8 cellular contexts compared by ENCODE assay signal in genomic region chr3:37162501-37163245, GRCh38. TPM values are rescaled to one million over a fixed set of nuclear protein-coding genes. Genes with fewer than 3 reads are reported as not detected.
DNase-seq lines count a peak whose midpoint lies in the region; ATAC-seq and TF ChIP-seq lines count a peak whose summit lies in the region.

No MANE protein-coding gene starts in this region.

- H3K4me1 ChIP-seq in Karpas-422 (ENCODE audit: low read length): no peaks in the 10 kb centered on the region
- no peaks in the 10 kb centered on the region; the same call in 1 of the 2 replicates for H3K4me1 ChIP-seq in MM.1S (ENCODE audit: low read length)

- H3K79me2 ChIP-seq in Karpas-422 (ENCODE audit: low read length): peaks cover 37% of the 10 kb centered on the region
- peaks cover 8% of the 10 kb centered on the region; the same call in 1 of the 2 replicates for H3K79me2 ChIP-seq in MM.1S (ENCODE audit: low read length)

- H3K27me3 Mint-ChIP-seq in naive B cell: no peaks in the 10 kb centered on the region

- H3K9me2 ChIP-seq in Karpas-422 (replicated peaks; ENCODE audit: insufficient read depth, low read length): no peaks in the 10 kb centered on the region
- no peaks in the 10 kb centered on the region for H3K9me2 ChIP-seq in MM.1S (replicated peaks; ENCODE audit: insufficient read depth, low read length)

- H3K27me3 ChIP-seq in Karpas-422 (ENCODE audit: low read length) (no peaks in the 10 kb centered on the region), MM.1S (replicated peaks; ENCODE audit: insufficient read depth, low read length) (no peaks in the 10 kb centered on the region)

- H3K4me3 Mint-ChIP-seq in naive B cell: no peak overlapping the region

- H3K9ac ChIP-seq in Karpas-422 (ENCODE audit: low read length): no peak overlapping the region
- H3K9ac ChIP-seq in MM.1S (ENCODE audit: low read length): no peak overlapping the region

- H3K36me3 ChIP-seq in Karpas-422 (ENCODE audit: insufficient read depth, low read length): 0 out of 2 replicates have a peak, but pooled peaks cover 3% of the 10 kb centered on the region
- no peaks in the 10 kb centered on the region for H3K36me3 ChIP-seq in MM.1S (replicated peaks; ENCODE audit: insufficient read depth, low read length)

- H2AFZ ChIP-seq in Karpas-422 (ENCODE audit: low read length) (no peak overlapping the region), MM.1S (ENCODE audit: low read length) (no peak overlapping the region)

- H3K9me3 ChIP-seq in Karpas-422 (ENCODE audit: low read length) (no peaks in the 10 kb centered on the region), MM.1S (replicated peaks; ENCODE audit: insufficient read depth, low read length) (no peaks in the 10 kb centered on the region)

- H3K4me2 ChIP-seq in Karpas-422 (ENCODE audit: low read depth, low read length, poor library complexity, severe bottlenecking) (no peak overlapping the region), MM.1S (ENCODE audit: low read depth, low read length) (no peak overlapping the region)

- H4K20me1 ChIP-seq in Karpas-422 (ENCODE audit: insufficient read depth, low read depth, low read length) (no peaks in the 10 kb centered on the region), MM.1S (ENCODE audit: insufficient read depth, low read length) (no peaks in the 10 kb centered on the region)

- H3K9me3 Mint-ChIP-seq in naive B cell: no peaks in the 10 kb centered on the region

- H3K27ac ChIP-seq in Karpas-422 (ENCODE audit: low read length) (0 out of 2 replicates have a peak overlapping the region, but pooled peaks have one; percentile 7), MM.1S (ENCODE audit: low read length) (no peak overlapping the region)

- no peak for TF ChIP-seq CTCF in MM.1S (IDR thresholded peaks at IDR 0.05; ENCODE audit: low read length)

- ATAC-seq in GM19023 (IDR thresholded peaks at IDR 0.05; ENCODE audit: unreplicated experiment) (peak; percentile 79), HG02588 (IDR thresholded peaks at IDR 0.05; ENCODE audit: unreplicated experiment) (peak; percentile 71), naive B cell (ENCODE audit: low read depth in 2 of 2) (no peak)

- H3F3A ChIP-seq in MM.1S (ENCODE audit: insufficient read depth, low read length): no peaks in the 10 kb centered on the region

- H3K27ac Mint-ChIP-seq in naive B cell: peak overlapping the region in 5 of 6 donors; percentile 26 to 92 (median 41)

- peaks cover 5 to 30% (median 28%) of the 10 kb centered on the region in 3 donors for H3K4me1 Mint-ChIP-seq in naive B cell

- H3K4me3 ChIP-seq in Karpas-422 (ENCODE audit: low read length): no peak overlapping the region
- no peak overlapping the region for H3K4me3 ChIP-seq in MM.1S (ENCODE audit: low read length)

- DNase-seq in Karpas-422 (no peak), naive B cell (no peak), islet precursor cell (no peak), NCI-H748 treated with DMSO at 0.1 percent for 48 hours (lab: John Stamatoyannopoulos, UW) (no peak), mesenteric fat pad (ENCODE audit: low spot score) (no peak), MM.1S (no peak)

- peaks cover 0 to 15% of the 10 kb centered on the region in 2 donors for H3K36me3 Mint-ChIP-seq in naive B cell

RNA-seq across cellular contexts. Expression of gene LRRFIP2, which starts 11.7 kb away (rescaled TPM):
- total RNA-seq in Karpas-422 (2014; rRNA removed; shearing (Covaris generic); ENCODE audit: low replicate concordance): 43.7 and 45.5 TPM in 2 replicates
- polyA plus RNA-seq in naive B cell (ENCODE audit: low read depth in 6 of 6): 10 to 100 TPM in 5 of 6 donors, 1 to 10 TPM in 1; 7.6 to 20.6 (median 15.5) TPM
- total RNA-seq in mesenteric fat pad: 37.0 TPM

Comparison
In these comparisons a context has a peak if more than half of its experiments do, and no peak if none do; other contexts are left out.
1. ATAC-seq: peak in GM19023 (single experiment) and HG02588 (single experiment); none in naive B cell (0 of 2).